1 cellular context compared by ENCODE assay signal in genomic region chr7:36283711-36284130, GRCh38.
TF ChIP-seq lines count a peak whose summit lies in the region.

No MANE protein-coding gene starts in this region.

TF ChIP-seq in H1, 55 proteins besides CTCF, POLR2A, EP300 and RAD21 (continued from another document):
- TF ChIP-seq CHD7 (IDR thresholded peaks at IDR 0.05; ENCODE audit: insufficient replicate concordance, low read length) (no peak), CHD1 (IDR thresholded peaks at IDR 0.05; ENCODE audit: low read depth, low read length) (no peak), KDM5A (IDR thresholded peaks at IDR 0.05; ENCODE audit: low read length) (no peak), NANOG (IDR thresholded peaks at IDR 0.05; ENCODE audit: insufficient read depth, low read depth, low read length, poor library complexity, severe bottlenecking) (no peak), GTF2F1 (IDR thresholded peaks at IDR 0.05; ENCODE audit: borderline replicate concordance, low read depth, low read length) (no peak), JUN (IDR thresholded peaks at IDR 0.05; ENCODE audit: low read depth, low read length) (no peak), SP4 (IDR thresholded peaks at IDR 0.05; ENCODE audit: low read length) (no peak), ATF2 (IDR thresholded peaks at IDR 0.05; ENCODE audit: low read length) (no peak), ZNF274 (IDR thresholded peaks at IDR 0.05; ENCODE audit: borderline replicate concordance, extremely low read depth, low read length) (no peak), SIN3A (conservative IDR thresholded peaks at IDR 0.05 in 1 of 2, IDR thresholded peaks at IDR 0.05 in 1 of 2; ENCODE audit: low read depth in 1 of 2, low read length in 2 of 2) (no peak), E2F6 (IDR thresholded peaks at IDR 0.05) (no peak), RFX5 (IDR thresholded peaks at IDR 0.05; ENCODE audit: borderline replicate concordance, low read depth, low read length) (no peak), MAFK (IDR thresholded peaks at IDR 0.05; ENCODE audit: low read depth, low read length) (no peak), CHD2 (IDR thresholded peaks at IDR 0.05; ENCODE audit: low read length) (no peak)
